ENCODE assay signal across 10 cellular contexts in the genomic region with DNA sequence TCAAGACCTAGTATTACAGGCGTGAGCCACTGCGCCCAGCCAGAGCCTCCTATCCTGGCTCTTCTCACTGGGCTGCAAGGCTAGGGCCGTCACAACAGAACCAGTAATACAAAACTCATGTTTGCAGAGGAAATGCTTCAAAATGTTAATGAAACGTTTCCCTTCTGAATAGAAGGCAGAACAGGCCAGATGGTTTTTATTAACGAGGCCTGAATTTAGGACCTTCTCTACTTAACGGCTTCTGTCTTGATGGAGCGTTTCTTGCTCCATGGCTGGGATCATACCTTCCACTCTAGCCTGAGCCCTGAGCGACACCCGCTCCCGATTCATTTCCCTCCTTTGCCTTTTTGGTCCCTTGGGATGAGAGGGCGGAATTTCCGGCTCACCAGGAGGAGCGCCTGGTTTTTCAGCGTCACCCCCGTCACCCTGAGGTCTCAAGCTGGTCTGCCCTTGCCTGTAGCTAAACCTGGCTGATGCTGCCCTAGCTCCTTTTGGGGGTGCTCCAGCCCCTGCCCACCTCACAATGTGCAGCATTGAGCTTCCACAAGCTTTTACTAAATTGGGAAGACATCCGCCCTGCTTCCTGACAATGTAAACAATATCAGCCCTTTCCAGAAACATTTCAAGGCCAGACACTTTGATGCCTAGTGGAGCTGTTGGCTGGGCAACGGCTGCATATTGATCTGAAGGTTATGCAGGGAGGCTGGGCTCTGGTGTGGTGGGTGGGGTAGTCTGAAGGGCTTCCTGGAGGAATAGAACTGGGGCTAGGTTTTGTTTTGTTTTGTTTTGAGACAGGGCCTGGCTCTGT. TPM values are rescaled to one million over a fixed set of nuclear protein-coding genes. Genes with fewer than 3 reads are reported as not detected.
A peak's percentile ranks its signal among the peaks of the same experiment; 100 is the strongest.
DNase-seq lines count a peak whose midpoint lies in the region; ATAC-seq, FAIRE-seq and TF ChIP-seq lines count a peak whose summit lies in the region.
"Had no signal": no experiment of that assay in that cellular context is flagged by ENCODE, and none has a peak within 500 bp of the region (broad histone marks: within the 10 kb centered on the region; RNA-seq: fewer than 3 reads in every experiment).

No MANE protein-coding gene starts in this region.

- H3K9me2 ChIP-seq in HCT116 (ENCODE audit: insufficient read depth): no peaks in the 10 kb centered on the region

- H3K4me3 ChIP-seq in HCT116 (replicated peaks in 1 of 2; ENCODE audit: low read depth in 1 of 2, low read length in 2 of 2): no peak overlapping the region
- no peak overlapping the region for H3K4me3 ChIP-seq in choroid plexus epithelial cell (ENCODE audit: low read depth, low read length)
- no peak overlapping the region for H3K4me3 ChIP-seq in kidney (ENCODE audit: low read length in 2 of 2)

- no peak for TF ChIP-seq RAD21 in HCT116 (IDR thresholded peaks at IDR 0.05; ENCODE audit: low read depth)

- H3K9ac ChIP-seq in HCT116 (ENCODE audit: low read length) (no peak overlapping the region), kidney (ENCODE audit: low read length in 2 of 2) (no peak overlapping the region)

- intact Hi-C loops in HCT116 (cut with micrococcal nuclease): no loop called here
- intact Hi-C loops in kidney (cut with DNase I): no loop called here

- H3K4me1 ChIP-seq in HCT116 (ENCODE audit: control insufficient read depth in 1 of 2, insufficient read depth in 2 of 2, low read length in 2 of 2): peaks cover 62 to 74% of the 10 kb centered on the region in 2 experiments
- peaks cover 0 to 9% of the 10 kb centered on the region in 2 donors for H3K4me1 ChIP-seq in kidney (ENCODE audit: control insufficient read depth in 1 of 2, insufficient read depth in 1 of 2, low read depth in 1 of 2, low read length in 2 of 2)

- DNase-seq in HCT116 (ENCODE audit: low read depth, low spot score) (no peak), choroid plexus epithelial cell (ENCODE audit: low read depth) (peak; percentile 39), kidney (no peak), T1000 (lab: John Stamatoyannopoulos, UW) (no peak), NCI-H146 (lab: John Stamatoyannopoulos, UW) (no peak), NCI-H774 (lab: John Stamatoyannopoulos, UW) (no peak)
- DNase-seq: stimulated activated naive CD4-positive, alpha-beta T cell treated with Interleukin-2 at 50 U/mL for 16 hours had no signal

- H3K36me3 ChIP-seq in HCT116 (ENCODE audit: control insufficient read depth in 1 of 2, insufficient read depth in 2 of 2, low read length in 2 of 2) (no peaks in the 10 kb centered on the region), kidney (ENCODE audit: control insufficient read depth in 1 of 2, insufficient read depth in 2 of 2, low read length in 2 of 2) (no peaks in the 10 kb centered on the region)

- POLR2A ChIA-PET in HCT116 (lab: Charles Lee): interaction anchor here (0.6 kb wide), 1 partner anchor 19 kb away, joined by 3 read pairs; no protein-coding TSS in a partner anchor

- peak overlapping the region; percentile 0; the same call in 1 of the 2 replicates for H3K4me2 ChIP-seq in HCT116 (ENCODE audit: low read length)

- RAD21 ChIA-PET in HCT116 (lab: Charles Lee; ENCODE audit: low non-redundant PET in 1 of 2, low total read pairs in 2 of 2, uncharacterized antibody in 2 of 2, unreplicated experiment in 2 of 2): interaction anchor here (0.6 to 0.7 kb wide), 2 partner anchors 14 to 111 kb away, joined by 3 to 4 read pairs; no protein-coding TSS in a partner anchor

- FAIRE-seq in kidney (lab: Jason Lieb, UNC): no peak

- TF ChIP-seq CTCF in HCT116 (IDR thresholded peaks at IDR 0.05 in 2 of 3, conservative IDR thresholded peaks at IDR 0.05 in 1 of 3; ENCODE audit: borderline replicate concordance in 1 of 3, insufficient read depth in 1 of 3, low read depth in 2 of 3, low read length in 2 of 3) (no peak), choroid plexus epithelial cell (conservative IDR thresholded peaks at IDR 0.05; ENCODE audit: low read depth, low read length) (no peak), kidney (IDR thresholded peaks at IDR 0.05; ENCODE audit: borderline replicate concordance, extremely low read depth, insufficient read depth) (no peak)

- CTCF ChIA-PET in HCT116 (lab: Charles Lee): interaction anchor here (0.9 to 1.0 kb wide), 2 partner anchors 19 to 107 kb away, joined by 3 to 5 read pairs; no protein-coding TSS in a partner anchor

- H3K79me2 ChIP-seq in HCT116 (ENCODE audit: insufficient read depth, low read length): peaks cover 75% of the 10 kb centered on the region

- H3K9me3 ChIP-seq in HCT116 (ENCODE audit: control insufficient read depth in 1 of 2, insufficient read depth in 1 of 2, low read depth in 1 of 2, low read length in 2 of 2) (no peaks in the 10 kb centered on the region), kidney (ENCODE audit: control insufficient read depth in 1 of 2, low read length in 2 of 2) (no peaks in the 10 kb centered on the region)

- H3K27ac ChIP-seq in HCT116 (ENCODE audit: low read depth, low read length): peak overlapping the region; percentile 13; the same call in 1 of the 2 replicates
- peak overlapping the region; percentile 34 to 57 for H3K27ac ChIP-seq in kidney (ENCODE audit: low read depth in 2 of 2, low read length in 2 of 2)
- H3K27ac ChIP-seq in temporal lobe (ENCODE audit: low read depth, low read length): peak overlapping the region; percentile 38

- no TSS peak for BruUV-seq in HCT116 (replicated peaks; lab: Mats Ljungman, UMichigan)

- ATAC-seq in HCT116 (no peak), GM18873 (IDR thresholded peaks at IDR 0.05; ENCODE audit: low FRiP score, unreplicated experiment) (no peak)
- ATAC-seq: activated T-helper 17 cell treated with anti-CD3 and anti-CD28 coated beads, Interleukin-2, amount 50 U/mL, for 72 hours had no signal

- no peaks in the 10 kb centered on the region for H3K27me3 ChIP-seq in HCT116 (ENCODE audit: insufficient read depth, low read length)

- no peak overlapping the region for H2AFZ ChIP-seq in HCT116 (ENCODE audit: low read depth, low read length, poor library complexity, severe bottlenecking)

- H4K20me1 ChIP-seq in HCT116 (ENCODE audit: insufficient read depth): no peaks in the 10 kb centered on the region

- no peak for TF ChIP-seq POLR2A in HCT116 (IDR thresholded peaks at IDR 0.05; ENCODE audit: borderline replicate concordance, extremely low read depth, insufficient read depth, insufficient read length)

TF ChIP-seq in HCT116, 20 proteins besides CTCF, POLR2A, EP300 and RAD21 (continues in another document):
- TF ChIP-seq ZNF274 (IDR thresholded peaks at IDR 0.05; ENCODE audit: low read depth, low read length): no peak
- TF ChIP-seq, protein P1, sequence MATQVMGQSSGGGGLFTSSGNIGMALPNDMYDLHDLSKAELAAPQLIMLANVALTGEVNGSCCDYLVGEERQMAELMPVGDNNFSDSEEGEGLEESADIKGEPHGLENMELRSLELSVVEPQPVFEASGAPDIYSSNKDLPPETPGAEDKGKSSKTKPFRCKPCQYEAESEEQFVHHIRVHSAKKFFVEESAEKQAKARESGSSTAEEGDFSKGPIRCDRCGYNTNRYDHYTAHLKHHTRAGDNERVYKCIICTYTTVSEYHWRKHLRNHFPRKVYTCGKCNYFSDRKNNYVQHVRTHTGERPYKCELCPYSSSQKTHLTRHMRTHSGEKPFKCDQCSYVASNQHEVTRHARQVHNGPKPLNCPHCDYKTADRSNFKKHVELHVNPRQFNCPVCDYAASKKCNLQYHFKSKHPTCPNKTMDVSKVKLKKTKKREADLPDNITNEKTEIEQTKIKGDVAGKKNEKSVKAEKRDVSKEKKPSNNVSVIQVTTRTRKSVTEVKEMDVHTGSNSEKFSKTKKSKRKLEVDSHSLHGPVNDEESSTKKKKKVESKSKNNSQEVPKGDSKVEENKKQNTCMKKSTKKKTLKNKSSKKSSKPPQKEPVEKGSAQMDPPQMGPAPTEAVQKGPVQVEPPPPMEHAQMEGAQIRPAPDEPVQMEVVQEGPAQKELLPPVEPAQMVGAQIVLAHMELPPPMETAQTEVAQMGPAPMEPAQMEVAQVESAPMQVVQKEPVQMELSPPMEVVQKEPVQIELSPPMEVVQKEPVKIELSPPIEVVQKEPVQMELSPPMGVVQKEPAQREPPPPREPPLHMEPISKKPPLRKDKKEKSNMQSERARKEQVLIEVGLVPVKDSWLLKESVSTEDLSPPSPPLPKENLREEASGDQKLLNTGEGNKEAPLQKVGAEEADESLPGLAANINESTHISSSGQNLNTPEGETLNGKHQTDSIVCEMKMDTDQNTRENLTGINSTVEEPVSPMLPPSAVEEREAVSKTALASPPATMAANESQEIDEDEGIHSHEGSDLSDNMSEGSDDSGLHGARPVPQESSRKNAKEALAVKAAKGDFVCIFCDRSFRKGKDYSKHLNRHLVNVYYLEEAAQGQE (IDR thresholded peaks at IDR 0.05; ENCODE audit: low read depth): no peak
- no peak for TF ChIP-seq ELF1 (IDR thresholded peaks at IDR 0.05; ENCODE audit: borderline replicate concordance, low read depth)
- no peak for TF ChIP-seq SRF (IDR thresholded peaks at IDR 0.05; ENCODE audit: low read depth)
- TF ChIP-seq POLR2AphosphoS5 (IDR thresholded peaks at IDR 0.05; ENCODE audit: low read depth, low read length): no peak
- TF ChIP-seq FOSL1 (IDR thresholded peaks at IDR 0.05; ENCODE audit: low read depth): no peak
- TF ChIP-seq ZFX (IDR thresholded peaks at IDR 0.05): no peak
- TF ChIP-seq, protein P2, sequence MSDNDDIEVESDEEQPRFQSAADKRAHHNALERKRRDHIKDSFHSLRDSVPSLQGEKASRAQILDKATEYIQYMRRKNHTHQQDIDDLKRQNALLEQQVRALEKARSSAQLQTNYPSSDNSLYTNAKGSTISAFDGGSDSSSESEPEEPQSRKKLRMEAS (IDR thresholded peaks at IDR 0.05): no peak

RNA-seq across cellular contexts. Expression of gene CLIP2, which starts 5.2 kb away (rescaled TPM):
- total RNA-seq in HCT116 (2021; ENCODE audit: unreplicated experiment) (40.1 TPM), kidney (19.1 TPM), temporal lobe (119 TPM)
- polyA plus RNA-seq in HCT116 (2012): 28.6 and 33.7 TPM in 2 replicates
- polyA plus RNA-seq in kidney (ENCODE audit: insufficient read depth, low read depth, low replicate concordance): 5.8 TPM

RNA-seq across cellular contexts. Expression of gene RFC2, which starts 40.2 kb away (rescaled TPM):
- total RNA-seq in HCT116 (2021; ENCODE audit: unreplicated experiment) (75.6 TPM), kidney (21.1 TPM), temporal lobe (15.7 TPM)
- 47.8 and 57.6 TPM in 2 replicates for polyA plus RNA-seq in HCT116 (2012)
- 16.2 TPM for polyA plus RNA-seq in kidney (ENCODE audit: insufficient read depth, low read depth, low replicate concordance)
